Comparison of ENCODE assay signal across 9 cellular contexts in the genomic region with DNA sequence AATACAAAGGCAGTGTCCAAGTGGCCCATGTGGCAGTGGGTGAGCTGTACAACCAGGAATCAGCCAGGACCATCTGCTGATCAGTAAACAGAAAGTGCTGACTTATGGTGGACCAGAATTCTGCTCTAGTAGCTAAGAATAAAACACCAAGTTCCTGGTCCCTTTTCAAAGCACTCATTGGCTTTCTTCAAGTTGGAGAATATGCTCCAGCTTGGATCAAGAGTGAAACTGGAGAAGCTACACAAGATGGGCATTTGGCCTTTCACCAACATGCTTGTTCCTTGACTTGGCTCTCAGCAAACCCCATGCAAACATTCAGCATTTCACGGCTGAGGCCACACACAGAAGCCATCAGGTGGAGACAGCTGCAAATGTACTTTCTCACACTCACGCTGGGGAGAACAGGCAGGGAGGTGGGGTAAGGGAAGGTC. TPM values are rescaled to one million over a fixed set of nuclear protein-coding genes. Genes with fewer than 3 reads are reported as not detected.
DNase-seq lines count a peak whose midpoint lies in the region; ATAC-seq and TF ChIP-seq lines count a peak whose summit lies in the region.
"Had no signal": no experiment of that assay in that cellular context is flagged by ENCODE, and none has a peak within 500 bp of the region (broad histone marks: within the 10 kb centered on the region; RNA-seq: fewer than 3 reads in every experiment).

No MANE protein-coding gene starts in this region.

- H3K27ac ChIP-seq in body of pancreas: no peak overlapping the region

- no peaks in the 10 kb centered on the region for H3K9me3 ChIP-seq in body of pancreas

- H3K4me1 ChIP-seq in body of pancreas: peaks cover 9% of the 10 kb centered on the region

- TF ChIP-seq CTCF in AG10803 (conservative IDR thresholded peaks at IDR 0.05; ENCODE audit: low read length) (no peak), body of pancreas (IDR thresholded peaks at IDR 0.05) (no peak)

- ATAC-seq in GM19328 (IDR thresholded peaks at IDR 0.05; ENCODE audit: unreplicated experiment): peak; percentile 65
- ATAC-seq in HG03139 (IDR thresholded peaks at IDR 0.05; ENCODE audit: unreplicated experiment): peak; percentile 76
- ATAC-seq in body of pancreas: no peak
- no peak for ATAC-seq in GM21528 (IDR thresholded peaks at IDR 0.05; ENCODE audit: low FRiP score, unreplicated experiment)

- intact Hi-C loops in body of pancreas (cut with DNase I): no loop called here

- TF ChIP-seq POLR2A in body of pancreas (IDR thresholded peaks at IDR 0.05): no peak

- no peaks in the 10 kb centered on the region for H3K27me3 ChIP-seq in body of pancreas

- H3K4me3 ChIP-seq in AG10803 (ENCODE audit: low read length): peak overlapping the region; percentile 5
- H3K4me3 ChIP-seq in body of pancreas: no peak overlapping the region

- H3K36me3 ChIP-seq in body of pancreas (replicated peaks in 1 of 2; ENCODE audit: insufficient read depth in 1 of 2, low read depth in 2 of 2): no peaks in the 10 kb centered on the region

- peak; percentile 70 for DNase-seq in AG10803 (ENCODE audit: low read depth)
- DNase-seq in body of pancreas: peak in 3 of 4 donors; percentile 11 to 46 (median 31)
- no peak for DNase-seq in LoVo (ENCODE audit: low spot score)
- no peak for DNase-seq in effector CD8-positive, alpha-beta T cell (lab: John Stamatoyannopoulos, UW)
- DNase-seq in NCI-H1436 treated with DMSO at 0.1 percent for 48 hours (lab: John Stamatoyannopoulos, UW): no peak
- DNase-seq: NCI-H2081 treated with DMSO at 0.1 percent for 48 hours had no signal

- 16 to 21% methylated on average over 2 of the region's 2 CpGs for WGBS in body of pancreas, 2 donors

RNA-seq across cellular contexts. Expression of a gene that starts 32.1 kb away (rescaled TPM):
- total RNA-seq in body of pancreas: 1 to 10 TPM; 2.1 to 8.2 TPM

Comparison
In these comparisons a context has a peak if more than half of its experiments do, and no peak if none do; other contexts are left out.
1. DNase-seq: peak in AG10803 (single experiment) and body of pancreas (3 of 4); none in LoVo (single experiment), effector CD8-positive, alpha-beta T cell (single experiment) and NCI-H1436 treated with DMSO at 0.1 percent for 48 hours (single experiment).
2. ATAC-seq: peak in GM19328 (single experiment) and HG03139 (single experiment); none in body of pancreas (single experiment) and GM21528 (single experiment).